In the genomic region with DNA sequence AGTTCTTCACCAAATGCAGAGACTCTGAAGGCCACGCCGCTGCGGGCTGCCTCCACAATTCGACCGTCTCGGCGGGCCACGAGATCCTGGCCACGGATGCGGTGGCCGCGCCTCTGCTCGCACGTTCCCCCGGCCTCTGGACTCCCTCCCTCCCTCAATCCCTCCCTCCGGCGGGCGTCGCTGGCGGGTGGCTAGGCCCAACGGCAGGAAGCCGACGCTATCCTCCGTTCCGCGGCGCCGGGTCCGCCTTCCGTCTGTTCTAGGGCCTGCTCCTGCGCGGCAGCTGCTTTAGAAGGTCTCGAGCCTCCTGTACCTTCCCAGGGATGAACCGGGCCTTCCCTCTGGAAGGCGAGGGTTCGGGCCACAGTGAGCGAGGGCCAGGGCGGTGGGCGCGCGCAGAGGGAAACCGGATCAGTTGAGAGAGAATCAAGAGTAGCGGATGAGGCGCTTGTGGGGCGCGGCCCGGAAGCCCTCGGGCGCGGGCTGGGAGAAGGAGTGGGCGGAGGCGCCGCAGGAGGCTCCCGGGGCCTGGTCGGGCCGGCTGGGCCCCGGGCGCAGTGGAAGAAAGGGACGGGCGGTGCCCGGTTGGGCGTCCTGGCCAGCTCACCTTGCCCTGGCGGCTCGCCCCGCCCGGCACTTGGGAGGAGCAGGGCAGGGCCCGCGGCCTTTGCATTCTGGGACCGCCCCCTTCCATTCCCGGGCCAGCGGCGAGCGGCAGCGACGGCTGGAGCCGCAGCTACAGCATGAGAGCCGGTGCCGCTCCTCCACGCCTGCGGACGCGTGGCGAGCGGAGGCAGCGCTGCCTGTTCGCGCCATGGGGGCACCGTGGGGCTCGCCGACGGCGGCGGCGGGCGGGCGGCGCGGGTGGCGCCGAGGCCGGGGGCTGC, we compare ENCODE assay signal across 8 cellular contexts. TPM values are rescaled to one million over a fixed set of nuclear protein-coding genes. Genes with fewer than 3 reads are reported as not detected.
DNase-seq lines count a peak whose midpoint lies in the region; ATAC-seq and TF ChIP-seq lines count a peak whose summit lies in the region.

A gene with protein sequence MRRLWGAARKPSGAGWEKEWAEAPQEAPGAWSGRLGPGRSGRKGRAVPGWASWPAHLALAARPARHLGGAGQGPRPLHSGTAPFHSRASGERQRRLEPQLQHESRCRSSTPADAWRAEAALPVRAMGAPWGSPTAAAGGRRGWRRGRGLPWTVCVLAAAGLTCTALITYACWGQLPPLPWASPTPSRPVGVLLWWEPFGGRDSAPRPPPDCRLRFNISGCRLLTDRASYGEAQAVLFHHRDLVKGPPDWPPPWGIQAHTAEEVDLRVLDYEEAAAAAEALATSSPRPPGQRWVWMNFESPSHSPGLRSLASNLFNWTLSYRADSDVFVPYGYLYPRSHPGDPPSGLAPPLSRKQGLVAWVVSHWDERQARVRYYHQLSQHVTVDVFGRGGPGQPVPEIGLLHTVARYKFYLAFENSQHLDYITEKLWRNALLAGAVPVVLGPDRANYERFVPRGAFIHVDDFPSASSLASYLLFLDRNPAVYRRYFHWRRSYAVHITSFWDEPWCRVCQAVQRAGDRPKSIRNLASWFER (plus strand): TSS at position 227 of the 887 bp plus-strand sequence. CDS start 213 bp downstream, at position 440.

- peak within 1 kb of the TSS; percentile 85 for H3K4me2 ChIP-seq in osteoblast (ENCODE audit: insufficient read depth, low read length)

- peak within 1 kb of the TSS; percentile 95 for H2AFZ ChIP-seq in osteoblast (ENCODE audit: low read length)

- peak; percentile 97 for DNase-seq in ELF-1 (ENCODE audit: low read depth, low spot score)
- DNase-seq in KG1 (lab: John Stamatoyannopoulos, UW): peak; percentile 89
- peak; percentile 21 for DNase-seq in SK-MEL-5 (ENCODE audit: low read depth, low spot score)
- peak; percentile 76 for DNase-seq in activated naive CD4-positive, alpha-beta T cell treated with anti-CD3 and anti-CD28 coated beads, Interleukin-2, amount 50 U/mL, for 16 hours
- peak; percentile 75 for DNase-seq in globus pallidus (ENCODE audit: low spot score)
- peak; percentile 98 for DNase-seq in osteoblast (ENCODE audit: insufficient read length, low spot score, missing footprints)

- ATAC-seq in GM21737 (IDR thresholded peaks at IDR 0.05; ENCODE audit: unreplicated experiment): peak; percentile 82

- in situ Hi-C loops in SK-MEL-5 (cut with HindIII; ENCODE audit: low pct_unique_long_range_greater_than_20kb, low sequenced_read_pairs): no loop called here

- peak within 1 kb of the TSS; percentile 87 for H3K4me3 ChIP-seq in osteoblast (ENCODE audit: insufficient read depth, low read length)
- H3K4me3 ChIP-seq in thymus (ENCODE audit: low read length): peak within 1 kb of the TSS; percentile 89

- no peak for TF ChIP-seq CTCF in osteoblast (IDR thresholded peaks at IDR 0.05; ENCODE audit: extremely low read depth, low read depth, low read length)

- peaks cover 41% of the 10 kb centered on the region for H3K79me2 ChIP-seq in osteoblast (ENCODE audit: insufficient read depth, low read length)

- H3K36me3 ChIP-seq in osteoblast (ENCODE audit: insufficient read depth, low read length) (no peaks in the 10 kb centered on the region), thymus (ENCODE audit: control insufficient read depth, insufficient read depth) (no peaks in the 10 kb centered on the region)

- peaks cover 27% of the 10 kb centered on the region for H4K20me1 ChIP-seq in osteoblast (ENCODE audit: insufficient read depth, low read length)

- H3K4me1 ChIP-seq in osteoblast (ENCODE audit: insufficient read depth, low read length): peaks cover 24% of the 10 kb centered on the region
- H3K4me1 ChIP-seq in thymus (ENCODE audit: control insufficient read depth, insufficient read depth, low read length): peaks cover 11% of the 10 kb centered on the region

- H3K27ac ChIP-seq in osteoblast (ENCODE audit: low read depth, low read length) (peak within 1 kb of the TSS; percentile 87), thymus (ENCODE audit: low read depth) (peak within 1 kb of the TSS; percentile 99)

- under 1% methylated on average over 101 of the region's 101 CpGs for WGBS in thymus

- H3K27me3 ChIP-seq in osteoblast (ENCODE audit: insufficient read depth, low read length): no peaks in the 10 kb centered on the region
- no peaks in the 10 kb centered on the region for H3K27me3 ChIP-seq in thymus (ENCODE audit: control insufficient read depth, insufficient read depth)

- H3K9me3 ChIP-seq in osteoblast (ENCODE audit: low read depth, low read length) (no peaks in the 10 kb centered on the region), thymus (ENCODE audit: control insufficient read depth) (no peaks in the 10 kb centered on the region)

RNA-seq across cellular contexts. Expression of the gene that starts here (rescaled TPM):
- 0.58 and 0.67 TPM in 2 replicates for total RNA-seq in SK-MEL-5 (2014; rRNA removed; shearing (Covaris generic))
- 0.46 and 1.2 TPM in 2 replicates for polyA plus RNA-seq in SK-MEL-5 (2015; cell fraction: cytosol; rRNA removed)
- polyA plus RNA-seq in SK-MEL-5 (2015; cell fraction: nucleus; rRNA removed): 0.63 and 0.84 TPM in 2 replicates
- total RNA-seq in osteoblast: 5.6 and 7.2 TPM in 2 replicates
- polyA plus RNA-seq in thymus: 4.3 TPM

Comparison
In these comparisons a context has a peak if more than half of its experiments do, and no peak if none do; other contexts are left out.
1. Peak in every context shown above with its lines: DNase-seq, ATAC-seq, H3K4me3 ChIP-seq and H3K27ac ChIP-seq.
2. DNase-seq: peak in every context shown above with its lines; median percentile 98 in osteoblast; 97 in ELF-1; 89 in KG1; 76 in activated naive CD4-positive, alpha-beta T cell treated with anti-CD3 and anti-CD28 coated beads, Interleukin-2, amount 50 U/mL, for 16 hours; 75 in globus pallidus; 21 in SK-MEL-5.